12 cellular contexts compared by ENCODE assay signal in genomic region chr1:20899154-20899972, GRCh38.
DNase-seq lines count a peak whose midpoint lies in the region; ATAC-seq and TF ChIP-seq lines count a peak whose summit lies in the region.
"Had no signal": no experiment of that assay in that cellular context is flagged by ENCODE, and none has a peak within 500 bp of the region (broad histone marks: within the 10 kb centered on the region; RNA-seq: fewer than 3 reads in every experiment).

No MANE protein-coding gene starts in this region.

- no peak overlapping the region for H3K4me3 Mint-ChIP-seq in mesothelial cell of epicardium
- H3K4me3 Mint-ChIP-seq: CD8-positive, alpha-beta memory T cell; HFFc6 had no signal

- peak overlapping the region; percentile 10 for H3K27ac Mint-ChIP-seq in mesothelial cell of epicardium
- H3K27ac Mint-ChIP-seq: HFFc6 had no signal

- H3K4me3 ChIP-seq in RWPE2 (ENCODE audit: severe bottlenecking), result no peak overlapping the region
- H3K4me3 ChIP-seq: BLaER1 had no signal

- H3K9me3 Mint-ChIP-seq in mesothelial cell of epicardium, result no peaks in the 10 kb centered on the region
- H3K9me3 Mint-ChIP-seq: CD8-positive, alpha-beta memory T cell; HFFc6 had no signal

- H3K27ac ChIP-seq in RWPE2 (ENCODE audit: poor library complexity, severe bottlenecking), result no peak overlapping the region
- H3K27ac ChIP-seq: BLaER1 had no signal

- peaks cover 17% of the 10 kb centered on the region for H3K4me1 ChIP-seq in RWPE2 (ENCODE audit: insufficient read depth, poor library complexity, severe bottlenecking)
- H3K4me1 ChIP-seq: BLaER1 had no signal

- H3K4me1 Mint-ChIP-seq in mesothelial cell of epicardium, result peaks cover 10% of the 10 kb centered on the region

- peaks cover 9% of the 10 kb centered on the region for H3K36me3 Mint-ChIP-seq in mesothelial cell of epicardium

- no peak for ATAC-seq in RWPE2 (ENCODE audit: low read depth)
- no peak for ATAC-seq in GM21723 (IDR thresholded peaks at IDR 0.05; ENCODE audit: unreplicated experiment)
- ATAC-seq in left cardiac atrium, result no peak

- H3K27me3 Mint-ChIP-seq in mesothelial cell of epicardium (ENCODE audit: low read depth), result no peaks in the 10 kb centered on the region
- H3K27me3 Mint-ChIP-seq: CD8-positive, alpha-beta memory T cell had no signal

- H3K27me3 ChIP-seq in RWPE2 (ENCODE audit: insufficient read depth, poor library complexity, severe bottlenecking), result no peaks in the 10 kb centered on the region
- H3K27me3 ChIP-seq: BLaER1 had no signal

- peaks cover 26% of the 10 kb centered on the region for H3K36me3 ChIP-seq in RWPE2 (ENCODE audit: low read depth)

- intact Hi-C loops in left cardiac atrium (cut with DNase I), result no loop called here

- TF ChIP-seq CTCF in RWPE2 (IDR thresholded peaks at IDR 0.05; ENCODE audit: poor library complexity, severe bottlenecking), result peak; percentile 28
- no peak for TF ChIP-seq CTCF in mesothelial cell of epicardium (IDR thresholded peaks at IDR 0.05; ENCODE audit: unreplicated experiment)

- peak; percentile 7 for DNase-seq in NCI-H460 (ENCODE audit: extremely low read depth, low read depth)
- no peak for DNase-seq in RWPE2 (ENCODE audit: low spot score)
- no peak for DNase-seq in mesothelial cell of epicardium (ENCODE audit: low spot score in 2 of 2, unreplicated experiment in 2 of 2)
- DNase-seq in left cardiac atrium, result no peak
- DNase-seq in activated naive CD4-positive, alpha-beta T cell treated with anti-CD3 and anti-CD28 coated beads, Interleukin-2, amount 50 U/mL, for 16 hours, result no peak
- DNase-seq: AML-193; CD8-positive, alpha-beta memory T cell; DMS53; HCEC 1CT; HFFc6 had no signal

- H3K9me3 ChIP-seq in RWPE2 (ENCODE audit: severe bottlenecking), result no peaks in the 10 kb centered on the region
- H3K9me3 ChIP-seq: BLaER1 had no signal
